18 cellular contexts compared by ENCODE assay signal in the genomic region with DNA sequence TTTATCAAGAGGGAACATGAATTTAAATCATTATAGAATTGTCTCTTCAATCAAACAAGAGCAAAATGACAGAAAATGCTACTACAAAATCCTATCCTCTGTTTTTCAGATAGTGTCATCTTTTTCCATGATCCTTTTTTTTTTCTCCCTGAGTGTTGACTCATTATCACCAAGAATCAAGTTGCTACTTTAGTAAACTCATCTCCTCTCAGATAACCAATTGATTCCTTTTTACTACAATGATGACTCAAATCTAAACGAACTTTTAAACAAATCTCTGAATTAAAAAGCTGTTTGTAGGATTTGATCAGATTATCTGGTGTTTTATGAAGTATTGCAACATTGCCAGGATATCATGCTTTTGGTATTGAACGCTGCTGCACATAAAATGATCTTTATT. TPM values are rescaled to one million over a fixed set of nuclear protein-coding genes. Genes with fewer than 3 reads are reported as not detected.
DNase-seq lines count a peak whose midpoint lies in the region; ATAC-seq lines count a peak whose summit lies in the region.
"Had no signal": no experiment of that assay in that cellular context is flagged by ENCODE, and none has a peak within 500 bp of the region (broad histone marks: within the 10 kb centered on the region; RNA-seq: fewer than 3 reads in every experiment).

No MANE protein-coding gene starts in this region.

- H3K27ac Mint-ChIP-seq in activated T-cell treated with anti-CD3 and anti-CD28 coated beads, Interleukin-2, amount 50 U/mL, for 72 hours: peak overlapping the region; percentile 98
- H3K27ac Mint-ChIP-seq in T-cell: peak overlapping the region; percentile 98 to 99
- H3K27ac Mint-ChIP-seq in activated naive CD8-positive, alpha-beta T cell treated with anti-CD3 and anti-CD28 coated beads for 36 hours: peak overlapping the region; percentile 98

- no peaks in the 10 kb centered on the region for H3K9me3 Mint-ChIP-seq in activated T-cell treated with anti-CD3 and anti-CD28 coated beads, Interleukin-2, amount 50 U/mL, for 72 hours
- no peaks in the 10 kb centered on the region for H3K9me3 Mint-ChIP-seq in T-cell
- peaks cover 2% of the 10 kb centered on the region for H3K9me3 Mint-ChIP-seq in activated naive CD8-positive, alpha-beta T cell treated with anti-CD3 and anti-CD28 coated beads for 36 hours

- peaks cover 98% of the 10 kb centered on the region for H3K4me1 Mint-ChIP-seq in activated T-cell treated with anti-CD3 and anti-CD28 coated beads, Interleukin-2, amount 50 U/mL, for 72 hours (ENCODE audit: low read depth)
- H3K4me1 Mint-ChIP-seq in T-cell: peaks cover 90 to 94% (median 92%) of the 10 kb centered on the region in 3 donors
- H3K4me1 Mint-ChIP-seq in activated naive CD8-positive, alpha-beta T cell treated with anti-CD3 and anti-CD28 coated beads for 36 hours: peaks cover 86% of the 10 kb centered on the region

- no peaks in the 10 kb centered on the region for H3K27me3 Mint-ChIP-seq in activated T-cell treated with anti-CD3 and anti-CD28 coated beads, Interleukin-2, amount 50 U/mL, for 72 hours (ENCODE audit: low read depth)
- H3K27me3 Mint-ChIP-seq in T-cell: no peaks in the 10 kb centered on the region
- no peaks in the 10 kb centered on the region for H3K27me3 Mint-ChIP-seq in activated naive CD8-positive, alpha-beta T cell treated with anti-CD3 and anti-CD28 coated beads for 36 hours

- CTCF ChIA-PET in T-cell (lab: Charles Lee): interaction anchor here (0.6 to 1.5 kb wide), 6 partner anchors 10 to 1558 kb away, joined by 3 to 7 read pairs (median 4); no protein-coding TSS in a partner anchor

- POLR2A ChIA-PET in T-cell (lab: Charles Lee): interaction anchor here (0.8 to 1.7 kb wide), 6 partner anchors 9 to 30 kb away, joined by 3 to 10 read pairs (median 4); no protein-coding TSS in a partner anchor

- H3K4me3 Mint-ChIP-seq in activated T-cell treated with anti-CD3 and anti-CD28 coated beads, Interleukin-2, amount 50 U/mL, for 72 hours: peak overlapping the region; percentile 81 to 87
- H3K4me3 Mint-ChIP-seq in T-cell: peak overlapping the region; percentile 29 to 50 (median 50)
- H3K4me3 Mint-ChIP-seq in activated naive CD8-positive, alpha-beta T cell treated with anti-CD3 and anti-CD28 coated beads for 36 hours: peak overlapping the region; percentile 35

- DNase-seq in activated T-cell treated with anti-CD3 and anti-CD28 coated beads, Interleukin-2, amount 50 U/mL, for 72 hours: no peak
- DNase-seq in activated T-cell treated with anti-CD3 and anti-CD28 coated beads, Interleukin-2, amount 50 U/mL, for 1 hour: no peak
- no peak for DNase-seq in T-cell
- no peak for DNase-seq in activated naive CD8-positive, alpha-beta T cell treated with anti-CD3 and anti-CD28 coated beads for 36 hours
- no peak for DNase-seq in stimulated activated naive CD8-positive, alpha-beta T cell treated with anti-CD3 and anti-CD28 coated beads, Interleukin-15, Interleukin-2, amounts not matched to agents 100 U/mL and 50 U/mL, for 24 hours
- no peak for DNase-seq in middle frontal gyrus (ENCODE audit: extremely low spot score, low spot score)
- DNase-seq in foreskin melanocyte: no peak
- DNase-seq: activated effector memory CD4-positive, alpha-beta T cell treated with anti-CD3 and anti-CD28 coated beads, Interleukin-2, amount 50 U/mL, for 16 hours; gastrocnemius medialis; hippocampal formation; mucosa of descending colon; NCI-H1417; NCI-H2107; NCI-H510A treated with DMSO at 0.1 percent for 48 hours; SIG-M5; sigmoid colon had no signal

- ATAC-seq in activated T-cell treated with anti-CD3 and anti-CD28 coated beads, Interleukin-2, amount 50 U/mL, for 72 hours (replicated peaks in 1 of 2): peak; percentile 35 to 38
- ATAC-seq in T-cell (replicated peaks in 1 of 4) (no peak), HG03521 (IDR thresholded peaks at IDR 0.05; ENCODE audit: unreplicated experiment) (no peak)
- ATAC-seq in stimulated activated naive CD8-positive, alpha-beta T cell treated with anti-CD3 and anti-CD28 coated beads, Interleukin-15, Interleukin-2, amounts not matched to agents 100 U/mL and 50 U/mL, for 24 hours: peak; percentile 19
- ATAC-seq: gastrocnemius medialis, HepG2, mucosa of descending colon had no signal

- H3K36me3 Mint-ChIP-seq in activated T-cell treated with anti-CD3 and anti-CD28 coated beads, Interleukin-2, amount 50 U/mL, for 72 hours (ENCODE audit: insufficient read depth in 2 of 2): peaks cover 0 to 2% of the 10 kb centered on the region in 2 donors
- H3K36me3 Mint-ChIP-seq in T-cell: no peaks in the 10 kb centered on the region
- peaks cover 30% of the 10 kb centered on the region for H3K36me3 Mint-ChIP-seq in activated naive CD8-positive, alpha-beta T cell treated with anti-CD3 and anti-CD28 coated beads for 36 hours

RNA-seq across cellular contexts. Expression of a gene that starts 23.9 kb away (rescaled TPM):
- 100 to 1,000 TPM; 102 to 143 TPM for total RNA-seq in activated T-cell treated with anti-CD3 and anti-CD28 coated beads, Interleukin-2, amount 50 U/mL, for 72 hours
- 1,000 to 10,000 TPM in 1 of 5 donors, 100 to 1,000 TPM in 4; 691 to 1,106 (median 924) TPM for total RNA-seq in T-cell
- total RNA-seq in activated naive CD8-positive, alpha-beta T cell treated with anti-CD3 and anti-CD28 coated beads for 36 hours: 100 to 1,000 TPM; 112 to 117 TPM
- total RNA-seq: HepG2 had no signal

Comparison
In these comparisons a context has a peak if more than half of its experiments do, and no peak if none do; other contexts are left out.
1. ATAC-seq: peak in activated T-cell treated with anti-CD3 and anti-CD28 coated beads, Interleukin-2, amount 50 U/mL, for 72 hours (2 of 2) and stimulated activated naive CD8-positive, alpha-beta T cell treated with anti-CD3 and anti-CD28 coated beads, Interleukin-15, Interleukin-2, amounts not matched to agents 100 U/mL and 50 U/mL, for 24 hours (single experiment); none in T-cell (0 of 4) and HG03521 (single experiment).
2. RNA of a gene that starts 23.9 kb away (total RNA-seq): 691 to 1,106 TPM in T-cell; 102 to 143 TPM in activated T-cell treated with anti-CD3 and anti-CD28 coated beads, Interleukin-2, amount 50 U/mL, for 72 hours and 112 to 117 TPM in activated naive CD8-positive, alpha-beta T cell treated with anti-CD3 and anti-CD28 coated beads for 36 hours; every median in the first group is over 4 times any median in the second.
3. Peak in every context shown above with its lines, with median percentiles within 50 percentile points of each other: H3K27ac Mint-ChIP-seq and H3K4me3 Mint-ChIP-seq.